In genomic region chr2:235347691-235348090, GRCh38 we compare ENCODE assay signal across 1 cellular context.
A peak's percentile ranks its signal among the peaks of the same experiment; 100 is the strongest.
TF ChIP-seq lines count a peak whose summit lies in the region.

No MANE protein-coding gene starts in this region.

TF ChIP-seq in K562, 482 proteins besides CTCF, POLR2A, EP300 and RAD21 (continued from another document and continues in another):
- TF ChIP-seq SIRT6 (IDR thresholded peaks at IDR 0.05; ENCODE audit: low read depth, low read length) (no peak), RAD51 (IDR thresholded peaks at IDR 0.05; ENCODE audit: borderline replicate concordance, low read depth) (no peak), E2F1 (CRISPR knock-in tag; IDR thresholded peaks at IDR 0.05) (no peak), CLOCK (CRISPR knock-in tag; IDR thresholded peaks at IDR 0.05; ENCODE audit: borderline replicate concordance) (no peak), MED1 (CRISPR knock-in tag; IDR thresholded peaks at IDR 0.05; ENCODE audit: borderline replicate concordance) (no peak), CHD1 (IDR thresholded peaks at IDR 0.05; ENCODE audit: low read length) (no peak), CBX8 (IDR thresholded peaks at IDR 0.05; ENCODE audit: borderline replicate concordance, extremely low read depth, low read depth, low read length, poor library complexity, severe bottlenecking) (no peak), FOS (IDR thresholded peaks at IDR 0.05; ENCODE audit: extremely low read depth, insufficient read length) (peak; percentile 8), FIP1L1 (IDR thresholded peaks at IDR 0.05; ENCODE audit: low read depth, low read length, poor library complexity, severe bottlenecking) (no peak), TSC22D4 (tag; IDR thresholded peaks at IDR 0.05) (no peak), TCF7L2 (IDR thresholded peaks at IDR 0.05; ENCODE audit: low read depth, low read length) (no peak), SMARCA5 (IDR thresholded peaks at IDR 0.05) (no peak), NCOA4 (IDR thresholded peaks at IDR 0.05; ENCODE audit: partially characterized antibody) (no peak), ZNF197 (CRISPR knock-in tag; IDR thresholded peaks at IDR 0.05; ENCODE audit: low read depth) (no peak), JUND (IDR thresholded peaks at IDR 0.05; ENCODE audit: borderline replicate concordance, low read depth, low read length) (peak; percentile 88), JUND (tag; IDR thresholded peaks at IDR 0.05; ENCODE audit: borderline replicate concordance, low read depth, low read length) (peak; percentile 91), ATF3 (IDR thresholded peaks at IDR 0.05) (peak; percentile 95), ATF3 (CRISPR knock-in tag; conservative IDR thresholded peaks at IDR 0.05) (no peak), ZNF133 (CRISPR knock-in tag; IDR thresholded peaks at IDR 0.05) (no peak), ZNF584 (CRISPR knock-in tag; IDR thresholded peaks at IDR 0.05; ENCODE audit: low read depth) (no peak), ZBTB7A (IDR thresholded peaks at IDR 0.05; ENCODE audit: borderline replicate concordance, control insufficient read depth, low read depth, low read length) (no peak), CBFA2T2 (conservative IDR thresholded peaks at IDR 0.05) (no peak), ZNF277 (CRISPR knock-in tag; IDR thresholded peaks at IDR 0.05; ENCODE audit: borderline replicate concordance) (no peak), BRD9 (IDR thresholded peaks at IDR 0.05; ENCODE audit: low read depth, partially characterized antibody) (no peak), ZNF445 (CRISPR knock-in tag; IDR thresholded peaks at IDR 0.05; ENCODE audit: low read depth) (no peak), EHMT2 (IDR thresholded peaks at IDR 0.05) (peak; percentile 48; the same call in 1 of the 2 replicates), ZNF655 (CRISPR knock-in tag; IDR thresholded peaks at IDR 0.05) (no peak), TFE3 (CRISPR knock-in tag; IDR thresholded peaks at IDR 0.05) (no peak), MCM3 (IDR thresholded peaks at IDR 0.05) (no peak), ZNF3 (CRISPR knock-in tag; IDR thresholded peaks at IDR 0.05) (no peak), MCM5 (IDR thresholded peaks at IDR 0.05; ENCODE audit: low read depth) (no peak), SAFB2 (IDR thresholded peaks at IDR 0.05; ENCODE audit: borderline replicate concordance, low read depth, low read length, severe bottlenecking) (no peak), BCLAF1 (IDR thresholded peaks at IDR 0.05; ENCODE audit: borderline replicate concordance in 1 of 2, control insufficient read depth in 1 of 2, low read depth in 2 of 2, low read length in 1 of 2) (no peak), ZNF311 (CRISPR knock-in tag; IDR thresholded peaks at IDR 0.05) (no peak), SRF (CRISPR knock-in tag; IDR thresholded peaks at IDR 0.05) (no peak), SRSF9 (IDR thresholded peaks at IDR 0.05; ENCODE audit: borderline replicate concordance, low read depth, low read length) (no peak), ZNF639 (CRISPR knock-in tag; conservative IDR thresholded peaks at IDR 0.05 in 1 of 2, IDR thresholded peaks at IDR 0.05 in 1 of 2) (no peak), C11orf30 (IDR thresholded peaks at IDR 0.05; ENCODE audit: low read depth) (peak; percentile 86), ZNF324 (CRISPR knock-in tag; IDR thresholded peaks at IDR 0.05) (no peak), CEBPB (tag; IDR thresholded peaks at IDR 0.05) (no peak), SMARCE1 (IDR thresholded peaks at IDR 0.05) (no peak), KAT7 (CRISPR knock-in tag; IDR thresholded peaks at IDR 0.05; ENCODE audit: borderline replicate concordance) (no peak), IRF9 (tag; IDR thresholded peaks at IDR 0.05) (no peak), TEAD4 (IDR thresholded peaks at IDR 0.05; ENCODE audit: low read length) (no peak), TEAD4 (CRISPR knock-in tag; IDR thresholded peaks at IDR 0.05; ENCODE audit: borderline replicate concordance) (no peak), ATF4 (CRISPR knock-in tag; IDR thresholded peaks at IDR 0.05) (no peak), ZNF263 (CRISPR knock-in tag; IDR thresholded peaks at IDR 0.05; ENCODE audit: borderline replicate concordance) (no peak), ARID1B (IDR thresholded peaks at IDR 0.05) (peak; percentile 29; the same call in 1 of the 2 replicates), BHLHE40 (IDR thresholded peaks at IDR 0.05; ENCODE audit: low read length) (no peak), TAF1 (IDR thresholded peaks at IDR 0.05; ENCODE audit: control insufficient read depth, extremely low read depth, insufficient read depth, low read length, severe bottlenecking) (no peak), TCF7 (IDR thresholded peaks at IDR 0.05; ENCODE audit: borderline replicate concordance) (no peak), ZNF589 (CRISPR knock-in tag; IDR thresholded peaks at IDR 0.05; ENCODE audit: low read depth) (no peak)
